In genomic region chr12:12724421-12725085, GRCh38 we compare ENCODE assay signal across 8 cellular contexts. TPM values are rescaled to one million over a fixed set of nuclear protein-coding genes. Genes with fewer than 3 reads are reported as not detected.
DNase-seq lines count a peak whose midpoint lies in the region; ATAC-seq lines count a peak whose summit lies in the region.

No MANE protein-coding gene starts in this region.

- peaks cover 68% of the 10 kb centered on the region for H3K36me3 Mint-ChIP-seq in activated CD4-positive, alpha-beta T cell treated with anti-CD3 and anti-CD28 coated beads, Interleukin-2, amount 10 ng/mL, durations not matched to agents 7 days and 5 days (ENCODE audit: low read depth)
- peaks cover 53% of the 10 kb centered on the region for H3K36me3 Mint-ChIP-seq in activated naive CD8-positive, alpha-beta T cell treated with anti-CD3 and anti-CD28 coated beads for 36 hours
- H3K36me3 Mint-ChIP-seq in stimulated activated effector memory CD8-positive, alpha-beta T cell treated with anti-CD3 and anti-CD28 coated beads, Interleukin-12 subunit alpha, Interleukin-12 subunit beta, amount 100 ng/mL, for 72 hours = peaks cover 99% of the 10 kb centered on the region

- H3K9me3 Mint-ChIP-seq in activated CD4-positive, alpha-beta T cell treated with anti-CD3 and anti-CD28 coated beads, Interleukin-2, amount 10 ng/mL, durations not matched to agents 7 days and 5 days = no peaks in the 10 kb centered on the region
- H3K9me3 Mint-ChIP-seq in activated naive CD8-positive, alpha-beta T cell treated with anti-CD3 and anti-CD28 coated beads for 36 hours = no peaks in the 10 kb centered on the region
- no peaks in the 10 kb centered on the region for H3K9me3 Mint-ChIP-seq in stimulated activated effector memory CD8-positive, alpha-beta T cell treated with anti-CD3 and anti-CD28 coated beads, Interleukin-12 subunit alpha, Interleukin-12 subunit beta, amount 100 ng/mL, for 72 hours

- H3K36me3 ChIP-seq in iPS-15b (ENCODE audit: control insufficient read depth, insufficient read depth, low read length) = peaks cover 5% of the 10 kb centered on the region

- peak overlapping the region; percentile 95 for H3K4me3 Mint-ChIP-seq in activated CD4-positive, alpha-beta T cell treated with anti-CD3 and anti-CD28 coated beads, Interleukin-2, amount 10 ng/mL, durations not matched to agents 7 days and 5 days
- H3K4me3 Mint-ChIP-seq in activated naive CD8-positive, alpha-beta T cell treated with anti-CD3 and anti-CD28 coated beads for 36 hours = peak overlapping the region; percentile 89
- peak overlapping the region; percentile 79 for H3K4me3 Mint-ChIP-seq in stimulated activated effector memory CD8-positive, alpha-beta T cell treated with anti-CD3 and anti-CD28 coated beads, Interleukin-12 subunit alpha, Interleukin-12 subunit beta, amount 100 ng/mL, for 72 hours

- CTCF ChIA-PET in activated CD4-positive, alpha-beta T cell treated with anti-CD3 and anti-CD28 coated beads, Interleukin-2, amount 10 ng/mL, durations not matched to agents 7 days and 5 days (lab: Charles Lee) = interaction anchor here (1.0 to 4.5 kb wide), 4 partner anchors 12 to 367 kb away, joined by 5 to 25 read pairs (median 6); partner anchors contain the start of gene BORCS5

- DNase-seq in activated CD4-positive, alpha-beta T cell treated with anti-CD3 and anti-CD28 coated beads, Interleukin-2, amount 10 ng/mL, durations not matched to agents 7 days and 5 days = no peak
- DNase-seq in activated CD4-positive, alpha-beta T cell treated with anti-CD3 and anti-CD28 coated beads for 1 hour = no peak
- no peak for DNase-seq in activated naive CD8-positive, alpha-beta T cell treated with anti-CD3 and anti-CD28 coated beads for 36 hours
- DNase-seq in stimulated activated effector memory CD8-positive, alpha-beta T cell treated with anti-CD3 and anti-CD28 coated beads, Interleukin-12 subunit alpha, Interleukin-12 subunit beta, amount 100 ng/mL, for 72 hours (ENCODE audit: low spot score in 2 of 2) = peak; percentile 33 to 77

- H3K9me3 ChIP-seq in iPS-15b (ENCODE audit: control insufficient read depth, insufficient read depth, low read length) = no peaks in the 10 kb centered on the region

- H3K9ac ChIP-seq in iPS-15b (ENCODE audit: low read depth, low read length) = peak overlapping the region; percentile 70

- H3K27ac Mint-ChIP-seq in activated CD4-positive, alpha-beta T cell treated with anti-CD3 and anti-CD28 coated beads, Interleukin-2, amount 10 ng/mL, durations not matched to agents 7 days and 5 days = peak overlapping the region; percentile 98
- H3K27ac Mint-ChIP-seq in activated naive CD8-positive, alpha-beta T cell treated with anti-CD3 and anti-CD28 coated beads for 36 hours = peak overlapping the region; percentile 97
- H3K27ac Mint-ChIP-seq in stimulated activated effector memory CD8-positive, alpha-beta T cell treated with anti-CD3 and anti-CD28 coated beads, Interleukin-12 subunit alpha, Interleukin-12 subunit beta, amount 100 ng/mL, for 72 hours = peak overlapping the region; percentile 100

- peaks cover 30% of the 10 kb centered on the region for H3K27me3 ChIP-seq in iPS-15b (ENCODE audit: control insufficient read depth, insufficient read depth, low read length)

- H3K4me1 Mint-ChIP-seq in activated CD4-positive, alpha-beta T cell treated with anti-CD3 and anti-CD28 coated beads, Interleukin-2, amount 10 ng/mL, durations not matched to agents 7 days and 5 days = peaks cover 26% of the 10 kb centered on the region
- H3K4me1 Mint-ChIP-seq in activated naive CD8-positive, alpha-beta T cell treated with anti-CD3 and anti-CD28 coated beads for 36 hours = peaks cover 46% of the 10 kb centered on the region
- H3K4me1 Mint-ChIP-seq in stimulated activated effector memory CD8-positive, alpha-beta T cell treated with anti-CD3 and anti-CD28 coated beads, Interleukin-12 subunit alpha, Interleukin-12 subunit beta, amount 100 ng/mL, for 72 hours = peaks cover 48% of the 10 kb centered on the region

- H3K4me3 ChIP-seq in iPS-15b (ENCODE audit: low read depth, low read length) = peak overlapping the region; percentile 69

- no peaks in the 10 kb centered on the region for H3K27me3 Mint-ChIP-seq in activated CD4-positive, alpha-beta T cell treated with anti-CD3 and anti-CD28 coated beads, Interleukin-2, amount 10 ng/mL, durations not matched to agents 7 days and 5 days
- H3K27me3 Mint-ChIP-seq in activated naive CD8-positive, alpha-beta T cell treated with anti-CD3 and anti-CD28 coated beads for 36 hours = peaks cover 4% of the 10 kb centered on the region

- ATAC-seq in HG03520 (IDR thresholded peaks at IDR 0.05; ENCODE audit: unreplicated experiment) = peak; percentile 9
- ATAC-seq in stimulated activated effector memory CD8-positive, alpha-beta T cell treated with anti-CD3 and anti-CD28 coated beads, Interleukin-12 subunit alpha, Interleukin-12 subunit beta, amount 100 ng/mL, for 72 hours = no peak
- no peak for ATAC-seq in GM19035 (IDR thresholded peaks at IDR 0.05; ENCODE audit: unreplicated experiment)
- no peak for ATAC-seq in HG03469 (IDR thresholded peaks at IDR 0.05; ENCODE audit: unreplicated experiment)

- POLR2A ChIA-PET in activated CD4-positive, alpha-beta T cell treated with anti-CD3 and anti-CD28 coated beads, Interleukin-2, amount 10 ng/mL, durations not matched to agents 7 days and 5 days (lab: Charles Lee) = interaction anchor here (0.6 to 3.6 kb wide), 4 partner anchors 9 to 27 kb away, joined by 5 to 25 read pairs (median 12); no protein-coding TSS in a partner anchor

- peaks cover 1% of the 10 kb centered on the region for H3K4me1 ChIP-seq in iPS-15b (ENCODE audit: control insufficient read depth, insufficient read depth, low read length)

RNA-seq across cellular contexts. Expression of gene CDKN1B, which starts 7.4 kb away (rescaled TPM):
- 100 to 1,000 TPM; 105 to 117 TPM for total RNA-seq in activated CD4-positive, alpha-beta T cell treated with anti-CD3 and anti-CD28 coated beads, Interleukin-2, amount 10 ng/mL, durations not matched to agents 7 days and 5 days
- 10 to 100 TPM; 26.0 to 26.1 TPM for total RNA-seq in activated naive CD8-positive, alpha-beta T cell treated with anti-CD3 and anti-CD28 coated beads for 36 hours

RNA-seq across cellular contexts. Expression of gene GPR19, which starts 28.6 kb away (rescaled TPM):
- 1 to 10 TPM; 7.7 to 9.3 TPM for total RNA-seq in activated CD4-positive, alpha-beta T cell treated with anti-CD3 and anti-CD28 coated beads, Interleukin-2, amount 10 ng/mL, durations not matched to agents 7 days and 5 days
- 10 to 100 TPM; 10.3 to 11.3 TPM for total RNA-seq in activated naive CD8-positive, alpha-beta T cell treated with anti-CD3 and anti-CD28 coated beads for 36 hours

Comparison
In these comparisons a context has a peak if more than half of its experiments do, and no peak if none do; other contexts are left out.
1. DNase-seq: peak in stimulated activated effector memory CD8-positive, alpha-beta T cell treated with anti-CD3 and anti-CD28 coated beads, Interleukin-12 subunit alpha, Interleukin-12 subunit beta, amount 100 ng/mL, for 72 hours (2 of 2); none in activated CD4-positive, alpha-beta T cell treated with anti-CD3 and anti-CD28 coated beads, Interleukin-2, amount 10 ng/mL, durations not matched to agents 7 days and 5 days (single experiment), activated CD4-positive, alpha-beta T cell treated with anti-CD3 and anti-CD28 coated beads for 1 hour (single experiment) and activated naive CD8-positive, alpha-beta T cell treated with anti-CD3 and anti-CD28 coated beads for 36 hours (single experiment).
2. Peak in every context shown above with its lines, with median percentiles within 50 percentile points of each other: H3K27ac Mint-ChIP-seq and H3K4me3 Mint-ChIP-seq.